ENCODE assay signal across 12 cellular contexts in the genomic region with DNA sequence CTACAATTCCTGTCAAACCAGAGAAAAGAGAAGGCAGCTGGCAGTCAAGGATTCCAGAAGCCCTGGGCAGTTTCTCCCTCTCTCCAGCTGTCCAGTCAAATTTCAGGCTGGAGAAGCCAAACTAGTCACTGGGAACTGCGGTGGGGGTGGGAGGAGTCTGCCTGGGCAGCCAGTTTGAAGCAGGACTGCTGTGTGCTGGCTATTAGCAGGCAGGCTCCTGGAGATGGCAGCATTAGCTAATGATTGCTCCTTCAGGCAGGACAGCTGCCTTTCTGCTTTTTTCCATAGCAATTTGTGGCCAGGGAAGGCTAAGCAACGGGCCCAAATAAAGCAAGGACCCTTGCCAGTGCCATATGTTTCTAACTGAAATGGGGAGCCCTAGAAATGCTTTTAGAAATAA. TPM values are rescaled to one million over a fixed set of nuclear protein-coding genes. Genes with fewer than 3 reads are reported as not detected.
DNase-seq lines count a peak whose midpoint lies in the region; TF ChIP-seq lines count a peak whose summit lies in the region.
"Had no signal": no experiment of that assay in that cellular context is flagged by ENCODE, and none has a peak within 500 bp of the region (broad histone marks: within the 10 kb centered on the region; RNA-seq: fewer than 3 reads in every experiment).

No MANE protein-coding gene starts in this region.

- no peak for TF ChIP-seq POLR2A in sigmoid colon (IDR thresholded peaks at IDR 0.05)

- H3K4me3 Mint-ChIP-seq in endodermal cell: no peak overlapping the region
- H3K4me3 Mint-ChIP-seq in activated T-cell treated with anti-CD3 and anti-CD28 coated beads, Interleukin-2, amount 50 U/mL, for 24 hours: no peak overlapping the region

- H3K36me3 ChIP-seq in endodermal cell (ENCODE audit: control insufficient read depth, insufficient read depth, low read length): no peaks in the 10 kb centered on the region
- H3K36me3 ChIP-seq in sigmoid colon: no peaks in the 10 kb centered on the region
- H3K36me3 ChIP-seq: prostate gland, SJSA1 had no signal

- H3K36me3 Mint-ChIP-seq in endodermal cell (ENCODE audit: low read depth): no peaks in the 10 kb centered on the region
- H3K36me3 Mint-ChIP-seq in activated T-cell treated with anti-CD3 and anti-CD28 coated beads, Interleukin-2, amount 50 U/mL, for 24 hours (ENCODE audit: low read depth): no peaks in the 10 kb centered on the region

- no peak overlapping the region for H3K27ac ChIP-seq in endodermal cell (ENCODE audit: low read depth, low read length)
- no peak overlapping the region for H3K27ac ChIP-seq in sigmoid colon
- H3K27ac ChIP-seq: prostate gland, SJSA1 had no signal

- no peaks in the 10 kb centered on the region for H3K27me3 Mint-ChIP-seq in endodermal cell (ENCODE audit: insufficient read depth)
- H3K27me3 Mint-ChIP-seq in activated T-cell treated with anti-CD3 and anti-CD28 coated beads, Interleukin-2, amount 50 U/mL, for 24 hours: peaks cover 42% of the 10 kb centered on the region

- TF ChIP-seq CTCF in endodermal cell (conservative IDR thresholded peaks at IDR 0.05) (peak; percentile 78), sigmoid colon (IDR thresholded peaks at IDR 0.05) (no peak)

- no peak overlapping the region for H3K4me3 ChIP-seq in endodermal cell (ENCODE audit: low read length)
- H3K4me3 ChIP-seq in sigmoid colon: no peak overlapping the region
- H3K4me3 ChIP-seq: prostate gland, SJSA1 had no signal

- H3K9me3 ChIP-seq in endodermal cell (ENCODE audit: control insufficient read depth, low read length) (no peaks in the 10 kb centered on the region), sigmoid colon (no peaks in the 10 kb centered on the region)
- H3K9me3 ChIP-seq: prostate gland, SJSA1 had no signal

- H3K4me1 ChIP-seq in endodermal cell (ENCODE audit: control insufficient read depth, insufficient read depth, low read length) (peaks cover 8% of the 10 kb centered on the region), sigmoid colon (no peaks in the 10 kb centered on the region)
- H3K4me1 ChIP-seq: prostate gland, SJSA1 had no signal

- 27% methylated on average over 2 of the region's 2 CpGs; no CpG with 5 or more reads in 1 of the 2 experiments for WGBS in endodermal cell (ENCODE audit: insufficient coverage in 1 of 2, insufficient read length in 1 of 2), 2 experiments
- WGBS in sigmoid colon, 2 donors: 6 to 10% methylated on average over 2 of the region's 2 CpGs

- no peak overlapping the region for H3K9ac ChIP-seq in endodermal cell (ENCODE audit: extremely low read depth, low read length, poor library complexity, severe bottlenecking)

- peaks cover 27% of the 10 kb centered on the region for H3K4me1 Mint-ChIP-seq in endodermal cell
- no peaks in the 10 kb centered on the region for H3K4me1 Mint-ChIP-seq in activated T-cell treated with anti-CD3 and anti-CD28 coated beads, Interleukin-2, amount 50 U/mL, for 24 hours (ENCODE audit: low read depth)

- intact Hi-C loops in sigmoid colon (cut with DNase I): no loop called here

- H3K27ac Mint-ChIP-seq in endodermal cell: no peak overlapping the region
- H3K27ac Mint-ChIP-seq in activated T-cell treated with anti-CD3 and anti-CD28 coated beads, Interleukin-2, amount 50 U/mL, for 24 hours: no peak overlapping the region

- H3K27me3 ChIP-seq in endodermal cell (ENCODE audit: control insufficient read depth, insufficient read depth, low read length, poor library complexity, severe bottlenecking) (no peaks in the 10 kb centered on the region), sigmoid colon (no peaks in the 10 kb centered on the region)
- H3K27me3 ChIP-seq: SJSA1 had no signal

- no peak for TF ChIP-seq EP300 in sigmoid colon (IDR thresholded peaks at IDR 0.05)

- no peaks in the 10 kb centered on the region for H3K9me3 Mint-ChIP-seq in endodermal cell
- no peaks in the 10 kb centered on the region for H3K9me3 Mint-ChIP-seq in activated T-cell treated with anti-CD3 and anti-CD28 coated beads, Interleukin-2, amount 50 U/mL, for 24 hours

- DNase-seq in AG20443 (ENCODE audit: low spot score) (peak; percentile 84), M059J (ENCODE audit: low read depth) (peak; percentile 65), endodermal cell (peak; percentile 85), myocyte (ENCODE audit: low read depth) (peak; percentile 91), DMS79 (lab: John Stamatoyannopoulos, UW) (no peak), NCI-H510A treated with DMSO at 0.1 percent for 48 hours (lab: John Stamatoyannopoulos, UW) (no peak), sigmoid colon (no peak)
- no peak for DNase-seq in activated T-cell treated with anti-CD3 and anti-CD28 coated beads, Interleukin-2, amount 50 U/mL, for 24 hours
- DNase-seq: DND-41; stimulated activated naive CD4-positive, alpha-beta T cell treated with Interleukin-2 at 50 U/mL for 16 hours had no signal

RNA-seq across cellular contexts. Expression of gene FGF13, which starts 44.7 kb away (rescaled TPM):
- 9.6 and 20.1 TPM in 2 replicates for total RNA-seq in M059J (2014; rRNA removed; shearing (Covaris generic))
- 10 to 100 TPM; 31.1 to 69.4 TPM for total RNA-seq in endodermal cell
- polyA plus RNA-seq in endodermal cell (2013, experiment 1 of 2): 48.5 TPM
- 44.0 TPM for polyA plus RNA-seq in endodermal cell (2013, experiment 2 of 2)
- total RNA-seq in myocyte: 14.3 and 30.5 TPM in 2 replicates
- 5.2 TPM for polyA plus RNA-seq in myocyte (2012)
- 10 to 100 TPM in 3 of 4 donors, 1 to 10 TPM in 1; 9.6 to 15.0 (median 12.6) TPM for total RNA-seq in sigmoid colon
- polyA plus RNA-seq in sigmoid colon: 1 to 10 TPM; 1.4 to 6.0 (median 3.7) TPM

Comparison
In these comparisons a context has a peak if more than half of its experiments do, and no peak if none do; other contexts are left out.
1. DNase-seq: peak in AG20443 (single experiment), M059J (single experiment), endodermal cell (single experiment) and myocyte (single experiment); none in DMS79 (single experiment), NCI-H510A treated with DMSO at 0.1 percent for 48 hours (single experiment), activated T-cell treated with anti-CD3 and anti-CD28 coated beads, Interleukin-2, amount 50 U/mL, for 24 hours (single experiment) and sigmoid colon (single experiment).